In genomic region chr10:123864923-123865322, GRCh38 we compare ENCODE assay signal across 27 cellular contexts. TPM values are rescaled to one million over a fixed set of nuclear protein-coding genes. Genes with fewer than 3 reads are reported as not detected.
"Had no signal": no experiment of that assay in that cellular context is flagged by ENCODE, and none has a peak within 500 bp of the region (broad histone marks: within the 10 kb centered on the region; RNA-seq: fewer than 3 reads in every experiment).

No MANE protein-coding gene starts in this region.

- H3K27me3 ChIP-seq: upper lobe of left lung had no signal

- ATAC-seq: activated CD8-positive, alpha-beta memory T cell treated with anti-CD3 and anti-CD28 coated beads, Interleukin-2, amount 10 ng/mL, durations not matched to agents 7 days and 5 days; activated CD8-positive, alpha-beta T cell treated with anti-CD3 and anti-CD28 coated beads for 36 hours; gastrocnemius medialis; left colon had no signal

- DNase-seq: activated CD4-positive, alpha-beta T cell treated with anti-CD3 and anti-CD28 coated beads, Interleukin-2, amount 10 ng/mL, durations not matched to agents 7 days and 5 days; activated CD4-positive, CD25-positive, alpha-beta regulatory T cell treated with anti-CD3 and anti-CD28 coated beads, Interleukin-2, amount 50 U/mL, for 72 hours; activated CD8-positive, alpha-beta memory T cell treated with anti-CD3 and anti-CD28 coated beads, Interleukin-2, amount 10 ng/mL, durations not matched to agents 7 days and 5 days; activated CD8-positive, alpha-beta T cell treated with anti-CD3 and anti-CD28 coated beads for 36 hours; activated effector memory CD4-positive, alpha-beta T cell treated with anti-CD3 and anti-CD28 coated beads, Interleukin-2, amount 50 U/mL, for 16 hours; activated naive CD4-positive, alpha-beta T cell treated with anti-CD3 and anti-CD28 coated beads, Interleukin-2, amount 10 ng/mL, durations not matched to agents 7 days and 5 days; activated T-cell treated with anti-CD3 and anti-CD28 coated beads for 4 hours; amygdala; central memory CD4-positive, alpha-beta T cell; effector memory CD4-positive, alpha-beta T cell; gastrocnemius medialis; head of caudate nucleus; naive B cell; nucleus accumbens; posterior cingulate gyrus; retina; stimulated activated CD4-positive, alpha-beta T cell treated with anti-CD3 and anti-CD28 coated beads, Interleukin-4, amount 100 ng/mL, for 1 hour; stimulated activated naive CD4-positive, alpha-beta T cell treated with Interleukin-2 at 50 U/mL for 16 hours; substantia nigra; T-helper 1 cell; upper lobe of left lung; WERI-Rb-1 had no signal

- H3K4me1 ChIP-seq: gastrocnemius medialis, upper lobe of left lung had no signal

- H3K36me3 ChIP-seq: gastrocnemius medialis, upper lobe of left lung, WERI-Rb-1 had no signal

- FAIRE-seq: keratinocyte, TTC549 had no signal

- H3K27ac ChIP-seq: gastrocnemius medialis, upper lobe of left lung, WERI-Rb-1 had no signal

- H3K4me3 ChIP-seq: gastrocnemius medialis, upper lobe of left lung had no signal

- H3K9me3 ChIP-seq: gastrocnemius medialis, upper lobe of left lung had no signal

RNA-seq across cellular contexts. Expression of gene CPXM2, which starts 26.7 kb away (rescaled TPM):
- total RNA-seq: activated CD4-positive, alpha-beta T cell treated with anti-CD3 and anti-CD28 coated beads, Interleukin-2, amount 10 ng/mL, durations not matched to agents 7 days and 5 days; activated CD8-positive, alpha-beta memory T cell treated with anti-CD3 and anti-CD28 coated beads, Interleukin-2, amount 10 ng/mL, durations not matched to agents 7 days and 5 days; activated CD8-positive, alpha-beta T cell treated with anti-CD3 and anti-CD28 coated beads for 36 hours; mononuclear cell had no signal
- polyA plus RNA-seq: neural cell had no signal
